ENCODE assay signal across 25 cellular contexts in genomic region chr5:179955630-179956029, GRCh38.
"Had no signal": no experiment of that assay in that cellular context is flagged by ENCODE, and none has a peak within 500 bp of the region (broad histone marks: within the 10 kb centered on the region; RNA-seq: fewer than 3 reads in every experiment).

No MANE protein-coding gene starts in this region.

- H3K9me3 Mint-ChIP-seq: naive B cell; natural killer cell treated with Interleukin-12 subunit alpha and Interleukin-12 subunit beta and Interleukin-15 and Interleukin-18, amount 100 ng/mL, for 72 hours; neural crest cell; stimulated activated memory B cell treated with anti-CD40 and anti-IgM and Interleukin-4, amounts not matched to agents 10 μg/mL and 1 μg/mL and 100 μg/mL, for 72 hours had no signal

- H3K4me1 Mint-ChIP-seq: mesothelial cell of epicardium; naive B cell; neural crest cell; stimulated activated memory B cell treated with anti-CD40 and anti-IgM and Interleukin-4, amounts not matched to agents 10 μg/mL and 1 μg/mL and 100 μg/mL, for 72 hours had no signal

- H3K27me3 Mint-ChIP-seq: naive B cell; natural killer cell treated with Interleukin-12 subunit alpha and Interleukin-12 subunit beta and Interleukin-15 and Interleukin-18, amount 100 ng/mL, for 72 hours; stimulated activated memory B cell treated with anti-CD40 and anti-IgM and Interleukin-4, amounts not matched to agents 10 μg/mL and 1 μg/mL and 100 μg/mL, for 72 hours had no signal

- H3K36me3 ChIP-seq: prostate gland, thoracic aorta had no signal

- H3K9me3 ChIP-seq: esophagus squamous epithelium, heart right ventricle, left lung, mucosa of descending colon, prostate gland, right atrium auricular region, sigmoid colon, thoracic aorta, tibial nerve, upper lobe of left lung had no signal

- H3K4me3 Mint-ChIP-seq: mesothelial cell of epicardium; naive B cell; natural killer cell treated with Interleukin-12 subunit alpha and Interleukin-12 subunit beta and Interleukin-15 and Interleukin-18, amount 100 ng/mL, for 72 hours; neural crest cell; stimulated activated memory B cell treated with anti-CD40 and anti-IgM and Interleukin-4, amounts not matched to agents 10 μg/mL and 1 μg/mL and 100 μg/mL, for 72 hours had no signal

- H3K27me3 ChIP-seq: esophagus squamous epithelium, heart right ventricle, left lung, right atrium auricular region, sigmoid colon, tibial nerve, upper lobe of left lung had no signal

- H3K27ac ChIP-seq: esophagus squamous epithelium, heart right ventricle, prostate gland, right atrium auricular region, sigmoid colon, thoracic aorta, tibial nerve, upper lobe of left lung had no signal

- H3K4me1 ChIP-seq: esophagus squamous epithelium, prostate gland, right atrium auricular region, sigmoid colon, tibial nerve had no signal

- DNase-seq: cortex of kidney; effector CD8-positive, alpha-beta T cell; esophagus squamous epithelium; foreskin melanocyte; glutamatergic neuron; heart right ventricle; hippocampal formation; left cardiac atrium; left lung; mesenchymal stem cell; mucosa of descending colon; naive B cell; sigmoid colon; stimulated activated CD4-positive, alpha-beta T cell treated with anti-CD3 and anti-CD28 coated beads, Interleukin-4, amount 100 ng/mL, for 4 hours; stimulated activated naive CD8-positive, alpha-beta T cell treated with anti-CD3 and anti-CD28 coated beads, Interleukin-15, Interleukin-2, amounts not matched to agents 100 U/mL and 50 U/mL, for 24 hours; substantia nigra; upper lobe of left lung had no signal

- H3K27ac Mint-ChIP-seq: natural killer cell treated with Interleukin-12 subunit alpha and Interleukin-12 subunit beta and Interleukin-15 and Interleukin-18, amount 100 ng/mL, for 72 hours; stimulated activated memory B cell treated with anti-CD40 and anti-IgM and Interleukin-4, amounts not matched to agents 10 μg/mL and 1 μg/mL and 100 μg/mL, for 72 hours had no signal

- ATAC-seq: heart right ventricle; left cardiac atrium; left lung; mucosa of descending colon; natural killer cell treated with Interleukin-12 subunit alpha and Interleukin-12 subunit beta and Interleukin-15 and Interleukin-18, amount 100 ng/mL, for 72 hours; stimulated activated memory B cell treated with anti-CD40 and anti-IgM and Interleukin-4, amounts not matched to agents 10 μg/mL and 1 μg/mL and 100 μg/mL, for 72 hours; stimulated activated naive CD8-positive, alpha-beta T cell treated with anti-CD3 and anti-CD28 coated beads, Interleukin-15, Interleukin-2, amounts not matched to agents 100 U/mL and 50 U/mL, for 24 hours had no signal

- H3K4me3 ChIP-seq: esophagus squamous epithelium, heart right ventricle, left lung, mucosa of descending colon, prostate gland, right atrium auricular region, sigmoid colon, thoracic aorta, tibial nerve, upper lobe of left lung had no signal
